ENCODE assay signal across 8 cellular contexts in the genomic region with DNA sequence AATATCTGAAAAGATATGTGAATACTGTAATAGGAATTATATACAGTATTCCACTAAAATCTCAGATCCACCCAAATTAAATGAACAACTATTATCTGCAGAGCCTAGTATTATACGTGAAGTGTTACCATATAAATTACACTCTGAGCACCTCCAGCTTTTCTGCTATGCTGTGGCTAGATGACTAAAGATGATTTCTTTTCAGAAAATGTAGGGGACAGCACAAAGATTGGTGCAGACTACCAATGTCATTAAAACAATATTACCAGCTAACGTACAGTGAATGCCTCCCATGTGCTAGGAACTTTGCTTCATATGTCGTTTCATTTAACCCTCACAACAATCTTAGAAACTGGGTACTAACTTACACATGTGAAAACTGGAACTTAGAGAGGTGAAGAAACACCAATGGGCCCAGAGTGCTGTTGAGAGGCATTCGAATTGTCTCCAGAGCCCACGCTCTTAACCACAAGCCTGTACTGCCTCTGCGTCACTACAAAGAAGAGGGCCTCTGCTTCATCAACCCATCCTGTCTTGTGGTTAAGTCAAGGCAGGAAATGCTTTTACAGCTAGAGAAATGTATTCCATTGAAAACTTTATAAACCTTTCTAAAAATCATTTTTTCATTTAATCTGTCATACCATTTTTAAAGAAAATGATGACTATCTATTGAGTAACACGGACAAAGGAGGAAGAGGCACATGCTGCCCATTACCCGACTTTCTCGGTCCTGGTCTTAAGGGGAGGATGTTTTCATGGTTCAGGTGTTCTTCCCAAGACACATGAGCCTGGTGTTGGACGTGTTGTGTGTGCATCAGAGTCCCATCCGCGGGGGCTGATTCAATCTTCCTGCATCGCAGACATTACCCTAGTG. TPM values are rescaled to one million over a fixed set of nuclear protein-coding genes. Genes with fewer than 3 reads are reported as not detected.
DNase-seq lines count a peak whose midpoint lies in the region; ATAC-seq and TF ChIP-seq lines count a peak whose summit lies in the region.

No MANE protein-coding gene starts in this region.

- no peaks in the 10 kb centered on the region for H3F3A ChIP-seq in MM.1S (ENCODE audit: insufficient read depth, low read length)

- peaks cover 60% of the 10 kb centered on the region for H3K4me1 Mint-ChIP-seq in activated naive CD4-positive, alpha-beta T cell treated with anti-CD3 and anti-CD28 coated beads, Interleukin-2, amount 10 ng/mL, durations not matched to agents 7 days and 5 days
- H3K4me1 Mint-ChIP-seq in glutamatergic neuron (ENCODE audit: low read depth, unreplicated experiment): no peaks in the 10 kb centered on the region

- H3K4me2 ChIP-seq in MM.1S (ENCODE audit: low read depth, low read length): no peak overlapping the region

- DNase-seq in RPMI7951 (ENCODE audit: low read depth) (peak; percentile 7), glomerular visceral epithelial cell (ENCODE audit: extremely low spot score) (no peak), glutamatergic neuron (no peak), MM.1S (no peak)
- DNase-seq in activated naive CD4-positive, alpha-beta T cell treated with anti-CD3 and anti-CD28 coated beads, Interleukin-2, amount 10 ng/mL, durations not matched to agents 7 days and 5 days: peak; percentile 78
- DNase-seq in stimulated activated CD4-positive, alpha-beta T cell treated with anti-CD3 and anti-CD28 coated beads, Interleukin-12 subunit alpha, Interleukin-12 subunit beta, amount 100 ng/mL, for 24 hours (ENCODE audit: low read depth in 2 of 2): peak; percentile 43 to 47

- no peaks in the 10 kb centered on the region for H3K36me3 ChIP-seq in MM.1S (replicated peaks; ENCODE audit: insufficient read depth, low read length)

- no peak overlapping the region for H2AFZ ChIP-seq in MM.1S (ENCODE audit: low read length)

- TF ChIP-seq CTCF in glutamatergic neuron (IDR thresholded peaks at IDR 0.05; ENCODE audit: partially characterized antibody, unreplicated experiment) (no peak), MM.1S (IDR thresholded peaks at IDR 0.05; ENCODE audit: low read length) (no peak)

- H3K4me1 ChIP-seq in MM.1S (ENCODE audit: low read length): no peaks in the 10 kb centered on the region

- CTCF ChIA-PET in activated naive CD4-positive, alpha-beta T cell treated with anti-CD3 and anti-CD28 coated beads, Interleukin-2, amount 10 ng/mL, durations not matched to agents 7 days and 5 days (lab: Charles Lee): interaction anchor here (0.8 to 1.3 kb wide), 5 partner anchors 12 to 61 kb away, joined by 3 to 6 read pairs (median 3); a partner anchor contains a TSS

- no peaks in the 10 kb centered on the region for H3K79me2 ChIP-seq in MM.1S (ENCODE audit: low read length)

- H3K36me3 Mint-ChIP-seq in activated naive CD4-positive, alpha-beta T cell treated with anti-CD3 and anti-CD28 coated beads, Interleukin-2, amount 10 ng/mL, durations not matched to agents 7 days and 5 days: peaks cover 39% of the 10 kb centered on the region
- no peaks in the 10 kb centered on the region for H3K36me3 Mint-ChIP-seq in glutamatergic neuron (ENCODE audit: unreplicated experiment)

- peak overlapping the region; percentile 90 for H3K4me3 Mint-ChIP-seq in activated naive CD4-positive, alpha-beta T cell treated with anti-CD3 and anti-CD28 coated beads, Interleukin-2, amount 10 ng/mL, durations not matched to agents 7 days and 5 days
- no peak overlapping the region for H3K4me3 Mint-ChIP-seq in glutamatergic neuron (ENCODE audit: unreplicated experiment)

- H3K27me3 Mint-ChIP-seq in activated naive CD4-positive, alpha-beta T cell treated with anti-CD3 and anti-CD28 coated beads, Interleukin-2, amount 10 ng/mL, durations not matched to agents 7 days and 5 days: no peaks in the 10 kb centered on the region
- no peaks in the 10 kb centered on the region for H3K27me3 Mint-ChIP-seq in glutamatergic neuron (ENCODE audit: unreplicated experiment)

- H4K20me1 ChIP-seq in MM.1S (ENCODE audit: insufficient read depth, low read length): no peaks in the 10 kb centered on the region

- H3K9me3 ChIP-seq in MM.1S (replicated peaks; ENCODE audit: insufficient read depth, low read length): no peaks in the 10 kb centered on the region

- peaks cover 2% of the 10 kb centered on the region for H3K9me3 Mint-ChIP-seq in activated naive CD4-positive, alpha-beta T cell treated with anti-CD3 and anti-CD28 coated beads, Interleukin-2, amount 10 ng/mL, durations not matched to agents 7 days and 5 days
- H3K9me3 Mint-ChIP-seq in glutamatergic neuron (ENCODE audit: unreplicated experiment): no peaks in the 10 kb centered on the region

- peak; percentile 59 for TF ChIP-seq POLR2A in GM18505 (IDR thresholded peaks at IDR 0.05; ENCODE audit: borderline replicate concordance, extremely low read depth, insufficient read depth, insufficient read length)

- H3K27ac Mint-ChIP-seq in activated naive CD4-positive, alpha-beta T cell treated with anti-CD3 and anti-CD28 coated beads, Interleukin-2, amount 10 ng/mL, durations not matched to agents 7 days and 5 days: peak overlapping the region; percentile 97
- H3K27ac Mint-ChIP-seq in glutamatergic neuron (ENCODE audit: unreplicated experiment): no peak overlapping the region

- no peak overlapping the region for H3K4me3 ChIP-seq in MM.1S (ENCODE audit: low read length)

- ATAC-seq in GM18505 (IDR thresholded peaks at IDR 0.05; ENCODE audit: unreplicated experiment) (peak; percentile 88), HG02840 (IDR thresholded peaks at IDR 0.05; ENCODE audit: low FRiP score, unreplicated experiment) (peak; percentile 92)

- no peak overlapping the region for H3K27ac ChIP-seq in MM.1S (ENCODE audit: low read length)

- no peaks in the 10 kb centered on the region for H3K27me3 ChIP-seq in MM.1S (replicated peaks; ENCODE audit: insufficient read depth, low read length)

- no peaks in the 10 kb centered on the region for H3K9me2 ChIP-seq in MM.1S (replicated peaks; ENCODE audit: insufficient read depth, low read length)

- no peak overlapping the region for H3K9ac ChIP-seq in MM.1S (ENCODE audit: low read length)

RNA-seq across cellular contexts. Expression of a gene that starts 1.3 kb away (rescaled TPM):
- total RNA-seq in RPMI7951 (2014; rRNA removed; shearing (Covaris generic)): under 0.01 and 0.24 TPM in 2 replicates
- total RNA-seq in glutamatergic neuron (ENCODE audit: unreplicated experiment): not detected

RNA-seq across cellular contexts. Expression of a gene that starts 13.2 kb away (rescaled TPM):
- 10.8 and 14.8 TPM in 2 replicates for total RNA-seq in RPMI7951 (2014; rRNA removed; shearing (Covaris generic))
- total RNA-seq in glutamatergic neuron (ENCODE audit: unreplicated experiment): 16.1 TPM

Comparison
In these comparisons a context has a peak if more than half of its experiments do, and no peak if none do; other contexts are left out.
1. DNase-seq: peak in RPMI7951 (single experiment), activated naive CD4-positive, alpha-beta T cell treated with anti-CD3 and anti-CD28 coated beads, Interleukin-2, amount 10 ng/mL, durations not matched to agents 7 days and 5 days (single experiment) and stimulated activated CD4-positive, alpha-beta T cell treated with anti-CD3 and anti-CD28 coated beads, Interleukin-12 subunit alpha, Interleukin-12 subunit beta, amount 100 ng/mL, for 24 hours (2 of 2); none in glomerular visceral epithelial cell (single experiment), glutamatergic neuron (single experiment) and MM.1S (single experiment).